ENCODE assay signal across 1 cellular context in genomic region chr17:81349397-81350319, GRCh38.
A peak's percentile ranks its signal among the peaks of the same experiment; 100 is the strongest.
TF ChIP-seq lines count a peak whose summit lies in the region.

No MANE protein-coding gene starts in this region.

TF ChIP-seq in K562, 482 proteins besides CTCF, POLR2A, EP300 and RAD21 (continued from another document and continues in another):
- TF ChIP-seq KDM2B (CRISPR knock-in tag; IDR thresholded peaks at IDR 0.05), result no peak
- TF ChIP-seq EP400 (IDR thresholded peaks at IDR 0.05), result peak; percentile 70
- no peak for TF ChIP-seq POLR3A (IDR thresholded peaks at IDR 0.05; ENCODE audit: borderline replicate concordance, extremely low read depth, insufficient read depth, insufficient read length)
- peak in 1 of 2 experiments; percentile 69; a peak in 2 of 4 replicates for TF ChIP-seq TBL1XR1 (IDR thresholded peaks at IDR 0.05; ENCODE audit: low read length in 2 of 2)
- TF ChIP-seq SMARCA4 (IDR thresholded peaks at IDR 0.05), result peak; percentile 58
- no peak for TF ChIP-seq RBM34 (IDR thresholded peaks at IDR 0.05; ENCODE audit: borderline replicate concordance, insufficient read depth, low read length)
- TF ChIP-seq, protein P1, sequence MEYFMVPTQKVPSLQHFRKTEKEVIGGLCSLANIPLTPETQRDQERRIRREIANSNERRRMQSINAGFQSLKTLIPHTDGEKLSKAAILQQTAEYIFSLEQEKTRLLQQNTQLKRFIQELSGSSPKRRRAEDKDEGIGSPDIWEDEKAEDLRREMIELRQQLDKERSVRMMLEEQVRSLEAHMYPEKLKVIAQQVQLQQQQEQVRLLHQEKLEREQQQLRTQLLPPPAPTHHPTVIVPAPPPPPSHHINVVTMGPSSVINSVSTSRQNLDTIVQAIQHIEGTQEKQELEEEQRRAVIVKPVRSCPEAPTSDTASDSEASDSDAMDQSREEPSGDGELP (CRISPR knock-in tag; IDR thresholded peaks at IDR 0.05; ENCODE audit: borderline replicate concordance), result peak; percentile 94
- TF ChIP-seq ZNF717 (CRISPR knock-in tag; IDR thresholded peaks at IDR 0.05), result no peak
- TF ChIP-seq ZNF778 (CRISPR knock-in tag; IDR thresholded peaks at IDR 0.05), result no peak
- no peak for TF ChIP-seq SIX5 (IDR thresholded peaks at IDR 0.05; ENCODE audit: borderline replicate concordance in 1 of 2, insufficient read depth in 1 of 2, low read depth in 1 of 2, low read length in 2 of 2)
- no peak for TF ChIP-seq ZNF398 (CRISPR knock-in tag; IDR thresholded peaks at IDR 0.05)
- peak; percentile 99 for TF ChIP-seq GTF2E2 (tag; IDR thresholded peaks at IDR 0.05)
- no peak for TF ChIP-seq RBM25 (IDR thresholded peaks at IDR 0.05; ENCODE audit: low read depth, low read length, severe bottlenecking)
- TF ChIP-seq ZBTB1 (CRISPR knock-in tag; IDR thresholded peaks at IDR 0.05; ENCODE audit: borderline replicate concordance, low read depth), result peak; percentile 59; the same call in 1 of the 2 replicates
- TF ChIP-seq ZNF644 (tag; IDR thresholded peaks at IDR 0.05; ENCODE audit: low read depth), result peak; percentile 88
- TF ChIP-seq, protein P2, sequence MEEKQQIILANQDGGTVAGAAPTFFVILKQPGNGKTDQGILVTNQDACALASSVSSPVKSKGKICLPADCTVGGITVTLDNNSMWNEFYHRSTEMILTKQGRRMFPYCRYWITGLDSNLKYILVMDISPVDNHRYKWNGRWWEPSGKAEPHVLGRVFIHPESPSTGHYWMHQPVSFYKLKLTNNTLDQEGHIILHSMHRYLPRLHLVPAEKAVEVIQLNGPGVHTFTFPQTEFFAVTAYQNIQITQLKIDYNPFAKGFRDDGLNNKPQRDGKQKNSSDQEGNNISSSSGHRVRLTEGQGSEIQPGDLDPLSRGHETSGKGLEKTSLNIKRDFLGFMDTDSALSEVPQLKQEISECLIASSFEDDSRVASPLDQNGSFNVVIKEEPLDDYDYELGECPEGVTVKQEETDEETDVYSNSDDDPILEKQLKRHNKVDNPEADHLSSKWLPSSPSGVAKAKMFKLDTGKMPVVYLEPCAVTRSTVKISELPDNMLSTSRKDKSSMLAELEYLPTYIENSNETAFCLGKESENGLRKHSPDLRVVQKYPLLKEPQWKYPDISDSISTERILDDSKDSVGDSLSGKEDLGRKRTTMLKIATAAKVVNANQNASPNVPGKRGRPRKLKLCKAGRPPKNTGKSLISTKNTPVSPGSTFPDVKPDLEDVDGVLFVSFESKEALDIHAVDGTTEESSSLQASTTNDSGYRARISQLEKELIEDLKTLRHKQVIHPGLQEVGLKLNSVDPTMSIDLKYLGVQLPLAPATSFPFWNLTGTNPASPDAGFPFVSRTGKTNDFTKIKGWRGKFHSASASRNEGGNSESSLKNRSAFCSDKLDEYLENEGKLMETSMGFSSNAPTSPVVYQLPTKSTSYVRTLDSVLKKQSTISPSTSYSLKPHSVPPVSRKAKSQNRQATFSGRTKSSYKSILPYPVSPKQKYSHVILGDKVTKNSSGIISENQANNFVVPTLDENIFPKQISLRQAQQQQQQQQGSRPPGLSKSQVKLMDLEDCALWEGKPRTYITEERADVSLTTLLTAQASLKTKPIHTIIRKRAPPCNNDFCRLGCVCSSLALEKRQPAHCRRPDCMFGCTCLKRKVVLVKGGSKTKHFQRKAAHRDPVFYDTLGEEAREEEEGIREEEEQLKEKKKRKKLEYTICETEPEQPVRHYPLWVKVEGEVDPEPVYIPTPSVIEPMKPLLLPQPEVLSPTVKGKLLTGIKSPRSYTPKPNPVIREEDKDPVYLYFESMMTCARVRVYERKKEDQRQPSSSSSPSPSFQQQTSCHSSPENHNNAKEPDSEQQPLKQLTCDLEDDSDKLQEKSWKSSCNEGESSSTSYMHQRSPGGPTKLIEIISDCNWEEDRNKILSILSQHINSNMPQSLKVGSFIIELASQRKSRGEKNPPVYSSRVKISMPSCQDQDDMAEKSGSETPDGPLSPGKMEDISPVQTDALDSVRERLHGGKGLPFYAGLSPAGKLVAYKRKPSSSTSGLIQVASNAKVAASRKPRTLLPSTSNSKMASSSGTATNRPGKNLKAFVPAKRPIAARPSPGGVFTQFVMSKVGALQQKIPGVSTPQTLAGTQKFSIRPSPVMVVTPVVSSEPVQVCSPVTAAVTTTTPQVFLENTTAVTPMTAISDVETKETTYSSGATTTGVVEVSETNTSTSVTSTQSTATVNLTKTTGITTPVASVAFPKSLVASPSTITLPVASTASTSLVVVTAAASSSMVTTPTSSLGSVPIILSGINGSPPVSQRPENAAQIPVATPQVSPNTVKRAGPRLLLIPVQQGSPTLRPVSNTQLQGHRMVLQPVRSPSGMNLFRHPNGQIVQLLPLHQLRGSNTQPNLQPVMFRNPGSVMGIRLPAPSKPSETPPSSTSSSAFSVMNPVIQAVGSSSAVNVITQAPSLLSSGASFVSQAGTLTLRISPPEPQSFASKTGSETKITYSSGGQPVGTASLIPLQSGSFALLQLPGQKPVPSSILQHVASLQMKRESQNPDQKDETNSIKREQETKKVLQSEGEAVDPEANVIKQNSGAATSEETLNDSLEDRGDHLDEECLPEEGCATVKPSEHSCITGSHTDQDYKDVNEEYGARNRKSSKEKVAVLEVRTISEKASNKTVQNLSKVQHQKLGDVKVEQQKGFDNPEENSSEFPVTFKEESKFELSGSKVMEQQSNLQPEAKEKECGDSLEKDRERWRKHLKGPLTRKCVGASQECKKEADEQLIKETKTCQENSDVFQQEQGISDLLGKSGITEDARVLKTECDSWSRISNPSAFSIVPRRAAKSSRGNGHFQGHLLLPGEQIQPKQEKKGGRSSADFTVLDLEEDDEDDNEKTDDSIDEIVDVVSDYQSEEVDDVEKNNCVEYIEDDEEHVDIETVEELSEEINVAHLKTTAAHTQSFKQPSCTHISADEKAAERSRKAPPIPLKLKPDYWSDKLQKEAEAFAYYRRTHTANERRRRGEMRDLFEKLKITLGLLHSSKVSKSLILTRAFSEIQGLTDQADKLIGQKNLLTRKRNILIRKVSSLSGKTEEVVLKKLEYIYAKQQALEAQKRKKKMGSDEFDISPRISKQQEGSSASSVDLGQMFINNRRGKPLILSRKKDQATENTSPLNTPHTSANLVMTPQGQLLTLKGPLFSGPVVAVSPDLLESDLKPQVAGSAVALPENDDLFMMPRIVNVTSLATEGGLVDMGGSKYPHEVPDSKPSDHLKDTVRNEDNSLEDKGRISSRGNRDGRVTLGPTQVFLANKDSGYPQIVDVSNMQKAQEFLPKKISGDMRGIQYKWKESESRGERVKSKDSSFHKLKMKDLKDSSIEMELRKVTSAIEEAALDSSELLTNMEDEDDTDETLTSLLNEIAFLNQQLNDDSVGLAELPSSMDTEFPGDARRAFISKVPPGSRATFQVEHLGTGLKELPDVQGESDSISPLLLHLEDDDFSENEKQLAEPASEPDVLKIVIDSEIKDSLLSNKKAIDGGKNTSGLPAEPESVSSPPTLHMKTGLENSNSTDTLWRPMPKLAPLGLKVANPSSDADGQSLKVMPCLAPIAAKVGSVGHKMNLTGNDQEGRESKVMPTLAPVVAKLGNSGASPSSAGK (IDR thresholded peaks at IDR 0.05), result peak; percentile 91
- no peak for TF ChIP-seq ID3 (CRISPR knock-in tag; IDR thresholded peaks at IDR 0.05)
- peak; percentile 72 for TF ChIP-seq ID3 (tag; IDR thresholded peaks at IDR 0.05)
- peak; percentile 96 for TF ChIP-seq FOSL1 (tag; conservative IDR thresholded peaks at IDR 0.05)
- TF ChIP-seq ZNF165 (CRISPR knock-in tag; IDR thresholded peaks at IDR 0.05; ENCODE audit: borderline replicate concordance), result no peak
- peak; percentile 72 to 76 for TF ChIP-seq E2F6 (IDR thresholded peaks at IDR 0.05; ENCODE audit: borderline replicate concordance in 1 of 2, extremely low read depth in 1 of 2, insufficient read depth in 1 of 2, insufficient read length in 1 of 2, low read depth in 1 of 2, low read length in 1 of 2, poor library complexity in 1 of 2, severe bottlenecking in 1 of 2)
- no peak for TF ChIP-seq TSC22D4 (tag; IDR thresholded peaks at IDR 0.05)
- TF ChIP-seq, protein P3, sequence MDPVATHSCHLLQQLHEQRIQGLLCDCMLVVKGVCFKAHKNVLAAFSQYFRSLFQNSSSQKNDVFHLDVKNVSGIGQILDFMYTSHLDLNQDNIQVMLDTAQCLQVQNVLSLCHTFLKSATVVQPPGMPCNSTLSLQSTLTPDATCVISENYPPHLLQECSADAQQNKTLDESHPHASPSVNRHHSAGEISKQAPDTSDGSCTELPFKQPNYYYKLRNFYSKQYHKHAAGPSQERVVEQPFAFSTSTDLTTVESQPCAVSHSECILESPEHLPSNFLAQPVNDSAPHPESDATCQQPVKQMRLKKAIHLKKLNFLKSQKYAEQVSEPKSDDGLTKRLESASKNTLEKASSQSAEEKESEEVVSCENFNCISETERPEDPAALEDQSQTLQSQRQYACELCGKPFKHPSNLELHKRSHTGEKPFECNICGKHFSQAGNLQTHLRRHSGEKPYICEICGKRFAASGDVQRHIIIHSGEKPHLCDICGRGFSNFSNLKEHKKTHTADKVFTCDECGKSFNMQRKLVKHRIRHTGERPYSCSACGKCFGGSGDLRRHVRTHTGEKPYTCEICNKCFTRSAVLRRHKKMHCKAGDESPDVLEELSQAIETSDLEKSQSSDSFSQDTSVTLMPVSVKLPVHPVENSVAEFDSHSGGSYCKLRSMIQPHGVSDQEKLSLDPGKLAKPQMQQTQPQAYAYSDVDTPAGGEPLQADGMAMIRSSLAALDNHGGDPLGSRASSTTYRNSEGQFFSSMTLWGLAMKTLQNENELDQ (CRISPR knock-in tag; IDR thresholded peaks at IDR 0.05; ENCODE audit: borderline replicate concordance), result no peak
- TF ChIP-seq HDAC1 (IDR thresholded peaks at IDR 0.05), result no peak; a peak in 1 of 4 replicates
- TF ChIP-seq RCOR1 (IDR thresholded peaks at IDR 0.05; ENCODE audit: borderline replicate concordance in 1 of 2, low read depth in 2 of 2, low read length in 2 of 2), result peak in 1 of 2 experiments; percentile 80; a peak in 2 of 4 replicates
- peak; percentile 61 for TF ChIP-seq RBM22 (IDR thresholded peaks at IDR 0.05; ENCODE audit: low read depth, low read length, poor library complexity, severe bottlenecking)
- no peak for TF ChIP-seq DNMT1 (IDR thresholded peaks at IDR 0.05)
- no peak for TF ChIP-seq TEAD2 (tag; IDR thresholded peaks at IDR 0.05)
- TF ChIP-seq ZNF699 (CRISPR knock-in tag; IDR thresholded peaks at IDR 0.05; ENCODE audit: insufficient replicate concordance), result no peak
- TF ChIP-seq, protein P4, sequence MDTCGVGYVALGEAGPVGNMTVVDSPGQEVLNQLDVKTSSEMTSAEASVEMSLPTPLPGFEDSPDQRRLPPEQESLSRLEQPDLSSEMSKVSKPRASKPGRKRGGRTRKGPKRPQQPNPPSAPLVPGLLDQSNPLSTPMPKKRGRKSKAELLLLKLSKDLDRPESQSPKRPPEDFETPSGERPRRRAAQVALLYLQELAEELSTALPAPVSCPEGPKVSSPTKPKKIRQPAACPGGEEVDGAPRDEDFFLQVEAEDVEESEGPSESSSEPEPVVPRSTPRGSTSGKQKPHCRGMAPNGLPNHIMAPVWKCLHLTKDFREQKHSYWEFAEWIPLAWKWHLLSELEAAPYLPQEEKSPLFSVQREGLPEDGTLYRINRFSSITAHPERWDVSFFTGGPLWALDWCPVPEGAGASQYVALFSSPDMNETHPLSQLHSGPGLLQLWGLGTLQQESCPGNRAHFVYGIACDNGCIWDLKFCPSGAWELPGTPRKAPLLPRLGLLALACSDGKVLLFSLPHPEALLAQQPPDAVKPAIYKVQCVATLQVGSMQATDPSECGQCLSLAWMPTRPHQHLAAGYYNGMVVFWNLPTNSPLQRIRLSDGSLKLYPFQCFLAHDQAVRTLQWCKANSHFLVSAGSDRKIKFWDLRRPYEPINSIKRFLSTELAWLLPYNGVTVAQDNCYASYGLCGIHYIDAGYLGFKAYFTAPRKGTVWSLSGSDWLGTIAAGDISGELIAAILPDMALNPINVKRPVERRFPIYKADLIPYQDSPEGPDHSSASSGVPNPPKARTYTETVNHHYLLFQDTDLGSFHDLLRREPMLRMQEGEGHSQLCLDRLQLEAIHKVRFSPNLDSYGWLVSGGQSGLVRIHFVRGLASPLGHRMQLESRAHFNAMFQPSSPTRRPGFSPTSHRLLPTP (IDR thresholded peaks at IDR 0.05; ENCODE audit: borderline replicate concordance, extremely low read depth, insufficient read length), result no peak
- no peak for TF ChIP-seq HMG20B (CRISPR knock-in tag; IDR thresholded peaks at IDR 0.05)
- TF ChIP-seq NFE2L1 (tag; IDR thresholded peaks at IDR 0.05; ENCODE audit: borderline replicate concordance, low read depth), result no peak
- TF ChIP-seq JUND (IDR thresholded peaks at IDR 0.05; ENCODE audit: borderline replicate concordance, low read depth, low read length), result peak; percentile 94
- TF ChIP-seq JUND (tag; IDR thresholded peaks at IDR 0.05; ENCODE audit: borderline replicate concordance, low read depth, low read length), result peak; percentile 95; the same call in 2 of the 3 replicates
- TF ChIP-seq ETV1 (tag; conservative IDR thresholded peaks at IDR 0.05; ENCODE audit: low read depth), result peak; percentile 76
- no peak for TF ChIP-seq TCF7L2 (IDR thresholded peaks at IDR 0.05; ENCODE audit: low read depth, low read length)
- no peak for TF ChIP-seq NELFE (IDR thresholded peaks at IDR 0.05; ENCODE audit: insufficient read depth, insufficient read length)
- TF ChIP-seq ZNF830 (CRISPR knock-in tag; IDR thresholded peaks at IDR 0.05), result 0 out of 2 replicates have a peak, but pooled peaks have one; percentile 75
- 0 out of 2 replicates have a peak, but pooled peaks have one; percentile 32 for TF ChIP-seq ZNF24 (IDR thresholded peaks at IDR 0.05)
- no peak for TF ChIP-seq RBM15 (IDR thresholded peaks at IDR 0.05; ENCODE audit: insufficient read depth, low read length)
- TF ChIP-seq TGIF2 (CRISPR knock-in tag; IDR thresholded peaks at IDR 0.05), result no peak
- TF ChIP-seq L3MBTL2 (IDR thresholded peaks at IDR 0.05), result peak; percentile 95
- no peak for TF ChIP-seq CEBPB (tag; IDR thresholded peaks at IDR 0.05)
- TF ChIP-seq SNIP1 (IDR thresholded peaks at IDR 0.05; ENCODE audit: low read depth), result no peak
